In the genomic region with DNA sequence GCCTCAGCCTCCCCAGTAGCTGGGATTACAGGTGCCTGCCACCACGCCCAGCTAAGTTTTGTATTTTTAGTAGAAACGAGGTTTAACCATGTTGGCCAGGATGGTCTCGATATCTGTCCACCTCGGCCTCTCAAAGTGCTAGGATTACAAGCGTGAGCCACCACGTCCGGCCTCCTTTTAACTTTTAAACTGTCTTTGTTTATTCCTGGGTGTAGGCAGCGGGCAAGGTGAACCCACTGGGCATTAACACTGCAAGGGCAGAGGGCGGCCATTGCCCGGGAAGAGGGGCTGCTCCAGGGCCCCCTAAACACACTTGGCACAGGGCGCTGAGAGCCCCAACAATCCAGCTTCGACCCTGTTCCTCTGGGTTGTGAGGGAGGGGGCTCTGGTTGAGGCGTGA, we compare ENCODE assay signal across 32 cellular contexts.
"Had no signal": no experiment of that assay in that cellular context is flagged by ENCODE, and none has a peak within 500 bp of the region (broad histone marks: within the 10 kb centered on the region; RNA-seq: fewer than 3 reads in every experiment).

No MANE protein-coding gene starts in this region.

- H3K27me3 ChIP-seq: ovary, testis, vagina had no signal

- H3K36me3 ChIP-seq: neutrophil, ovary, right lobe of liver, spleen, suprapubic skin, tibial artery, transverse colon, upper lobe of right lung, vagina had no signal

- H3K4me3 ChIP-seq: ovary, psoas muscle, right lobe of liver, skin epidermis, smooth muscle cell, spleen, suprapubic skin, testis, tibial artery, transverse colon, upper lobe of right lung, vagina had no signal

- H3K9me3 Mint-ChIP-seq: naive thymus-derived CD8-positive, alpha-beta T cell; natural killer cell treated with Interleukin-12 subunit alpha and Interleukin-12 subunit beta and Interleukin-15 and Interleukin-18, amount 100 ng/mL, for 72 hours; nephron progenitor cell; stimulated activated naive CD8-positive, alpha-beta T cell treated with anti-CD3 and anti-CD28 coated beads, Interleukin-15, amount 100 ng/mL, for 72 hours; type B pancreatic cell had no signal

- ATAC-seq: naive thymus-derived CD8-positive, alpha-beta T cell; natural killer cell treated with Interleukin-12 subunit alpha and Interleukin-12 subunit beta and Interleukin-15 and Interleukin-18, amount 100 ng/mL, for 72 hours; psoas muscle; right cardiac atrium; right lobe of liver; stimulated activated memory B cell treated with anti-CD40 and anti-IgM and Interleukin-4, amounts not matched to agents 10 μg/mL and 1 μg/mL and 100 μg/mL, for 72 hours; stimulated activated naive CD8-positive, alpha-beta T cell treated with anti-CD3 and anti-CD28 coated beads, Interleukin-15, amount 100 ng/mL, for 72 hours; stimulated activated naive CD8-positive, alpha-beta T cell treated with anti-CD3 and anti-CD28 coated beads, Interleukin-15, Interleukin-2, amounts not matched to agents 100 U/mL and 50 U/mL, for 24 hours; upper lobe of right lung had no signal

- H3K27ac Mint-ChIP-seq: naive thymus-derived CD8-positive, alpha-beta T cell; natural killer cell treated with Interleukin-12 subunit alpha and Interleukin-12 subunit beta and Interleukin-15 and Interleukin-18, amount 100 ng/mL, for 72 hours; nephron progenitor cell; progenitor cell of endocrine pancreas; stimulated activated memory B cell treated with anti-CD40 and anti-IgM and Interleukin-4, amounts not matched to agents 10 μg/mL and 1 μg/mL and 100 μg/mL, for 72 hours; stimulated activated naive CD8-positive, alpha-beta T cell treated with anti-CD3 and anti-CD28 coated beads, Interleukin-15, amount 100 ng/mL, for 72 hours; type B pancreatic cell had no signal

- H3K36me3 Mint-ChIP-seq: natural killer cell treated with Interleukin-12 subunit alpha and Interleukin-12 subunit beta and Interleukin-15 and Interleukin-18, amount 100 ng/mL, for 72 hours; stimulated activated memory B cell treated with anti-CD40 and anti-IgM and Interleukin-4, amounts not matched to agents 10 μg/mL and 1 μg/mL and 100 μg/mL, for 72 hours had no signal

- H3K9me3 ChIP-seq: neutrophil, ovary, psoas muscle, right lobe of liver, spleen, suprapubic skin, testis, tibial artery, transverse colon, upper lobe of right lung, vagina had no signal

- H3K4me3 Mint-ChIP-seq: naive thymus-derived CD8-positive, alpha-beta T cell; natural killer cell treated with Interleukin-12 subunit alpha and Interleukin-12 subunit beta and Interleukin-15 and Interleukin-18, amount 100 ng/mL, for 72 hours; nephron progenitor cell; neural crest cell; stimulated activated memory B cell treated with anti-CD40 and anti-IgM and Interleukin-4, amounts not matched to agents 10 μg/mL and 1 μg/mL and 100 μg/mL, for 72 hours; stimulated activated naive CD8-positive, alpha-beta T cell treated with anti-CD3 and anti-CD28 coated beads, Interleukin-15, amount 100 ng/mL, for 72 hours; type B pancreatic cell had no signal

- H3K4me1 Mint-ChIP-seq: stimulated activated memory B cell treated with anti-CD40 and anti-IgM and Interleukin-4, amounts not matched to agents 10 μg/mL and 1 μg/mL and 100 μg/mL, for 72 hours; stimulated activated naive CD8-positive, alpha-beta T cell treated with anti-CD3 and anti-CD28 coated beads, Interleukin-15, amount 100 ng/mL, for 72 hours had no signal

- H3K4me1 ChIP-seq: parathyroid adenoma, psoas muscle, right lobe of liver, spleen, suprapubic skin, testis, tibial artery, transverse colon, upper lobe of right lung, vagina had no signal

- H3K27ac ChIP-seq: neutrophil, ovary, parathyroid adenoma, psoas muscle, right lobe of liver, skin epidermis, spleen, suprapubic skin, testis, tibial artery, transverse colon, upper lobe of right lung, vagina had no signal

- DNase-seq: naive thymus-derived CD8-positive, alpha-beta T cell; nephron progenitor cell; nucleus accumbens; ovary; psoas muscle; right cardiac atrium; right lobe of liver; spleen; stimulated activated CD4-positive, alpha-beta T cell treated with anti-CD3 and anti-CD28 coated beads, Interleukin-12 subunit alpha, Interleukin-12 subunit beta, amount 100 ng/mL, for 4 hours; stimulated activated CD4-positive, alpha-beta T cell treated with anti-CD3 and anti-CD28 coated beads, Interleukin-1b, Interleukin-23, amount 100 ng/mL, for 48 hours; stimulated activated CD4-positive, alpha-beta T cell treated with anti-CD3 and anti-CD28 coated beads, Interleukin-4, amount 100 ng/mL, for 1 hour; stimulated activated CD4-positive, alpha-beta T cell treated with anti-CD3 and anti-CD28 coated beads, Interleukin-4, amount 100 ng/mL, for 4 hours; stimulated activated CD8-positive, alpha-beta memory T cell treated with anti-CD3 and anti-CD28 coated beads, Interleukin-4, amount 100 ng/mL, for 48 hours; stimulated activated naive CD4-positive, alpha-beta T cell; stimulated activated naive CD8-positive, alpha-beta T cell treated with anti-CD3 and anti-CD28 coated beads, Interleukin-15, amount 100 ng/mL, for 72 hours; stimulated activated naive CD8-positive, alpha-beta T cell treated with anti-CD3 and anti-CD28 coated beads, Interleukin-15, Interleukin-2, amounts not matched to agents 100 U/mL and 50 U/mL, for 24 hours; substantia nigra; testis; tibial artery; transverse colon; upper lobe of right lung had no signal
